Comparison of ENCODE assay signal across 1 cellular context in the genomic region with DNA sequence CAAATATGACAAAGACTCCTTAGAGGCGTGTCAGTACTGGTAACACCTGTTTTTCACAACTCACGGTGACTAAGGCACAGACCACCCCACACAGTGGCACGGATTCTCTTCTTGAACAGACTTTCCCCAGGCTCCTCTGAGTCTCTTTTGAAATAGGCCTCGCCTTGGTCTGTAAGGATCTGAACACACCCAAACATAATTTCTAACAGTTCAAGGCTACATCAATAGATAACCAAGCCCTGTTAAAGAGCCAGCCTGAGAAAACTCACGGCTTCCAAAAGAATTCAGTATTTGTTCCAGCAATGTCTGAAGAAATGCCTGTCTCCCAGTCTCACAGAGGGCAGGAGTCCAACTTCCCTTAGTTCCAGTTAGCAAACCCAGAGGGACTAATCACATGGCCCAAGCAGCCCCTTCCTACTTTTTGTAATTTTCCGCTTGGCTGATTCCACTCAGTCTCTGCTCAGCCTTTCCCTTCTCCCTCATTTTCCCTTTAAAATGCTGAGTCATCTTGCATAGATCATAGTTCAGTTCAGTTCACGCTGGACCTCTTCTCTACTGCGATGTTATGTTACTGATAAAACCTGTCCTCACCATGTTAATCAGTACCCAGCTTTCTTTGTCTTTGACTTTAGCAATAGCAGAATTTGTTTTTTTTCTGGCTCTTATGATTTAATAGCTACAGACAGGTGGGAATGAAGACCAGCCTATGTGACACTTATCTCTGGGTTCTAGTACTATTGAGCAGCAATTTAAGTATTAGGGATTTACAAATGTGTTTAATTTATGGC.
TF ChIP-seq lines count a peak whose summit lies in the region.

No MANE protein-coding gene starts in this region.

TF ChIP-seq in K562, 482 proteins besides CTCF, POLR2A, EP300 and RAD21 (continued from another document and continues in another):
- TF ChIP-seq CBX5 (IDR thresholded peaks at IDR 0.05; ENCODE audit: borderline replicate concordance, low read depth) (no peak; the same call in 1 of the 2 replicates), ZNF23 (CRISPR knock-in tag; IDR thresholded peaks at IDR 0.05) (no peak), CTBP1 (IDR thresholded peaks at IDR 0.05; ENCODE audit: borderline replicate concordance) (peak; percentile 75; the same call in 1 of the 2 replicates), ZC3H11A (IDR thresholded peaks at IDR 0.05; ENCODE audit: low read depth, low read length) (no peak), FOXK1 (CRISPR knock-in tag; IDR thresholded peaks at IDR 0.05; ENCODE audit: borderline replicate concordance) (no peak), TARDBP (IDR thresholded peaks at IDR 0.05) (no peak), SNRNP70 (optimal IDR thresholded peaks at IDR 0.05; ENCODE audit: low read depth, low read length) (no peak), ZSCAN29 (IDR thresholded peaks at IDR 0.05) (no peak), XRCC5 (IDR thresholded peaks at IDR 0.05; ENCODE audit: low read depth, low read length) (no peak), NFYB (IDR thresholded peaks at IDR 0.05; ENCODE audit: extremely low read depth, insufficient read length) (no peak), ZNF444 (CRISPR knock-in tag; IDR thresholded peaks at IDR 0.05) (no peak), CC2D1A (IDR thresholded peaks at IDR 0.05) (no peak), MBD2 (IDR thresholded peaks at IDR 0.05; ENCODE audit: borderline replicate concordance, low read depth) (no peak), ESRRB (CRISPR knock-in tag; IDR thresholded peaks at IDR 0.05; ENCODE audit: borderline replicate concordance) (no peak), FOXA1 (IDR thresholded peaks at IDR 0.05; ENCODE audit: borderline replicate concordance) (no peak), FOXP1 (CRISPR knock-in tag; IDR thresholded peaks at IDR 0.05) (no peak), TAF7 (tag; IDR thresholded peaks at IDR 0.05) (peak; percentile 92), STAT5A (IDR thresholded peaks at IDR 0.05; ENCODE audit: borderline replicate concordance, low read length) (no peak; the same call in 1 of the 2 replicates), KLF6 (CRISPR knock-in tag; IDR thresholded peaks at IDR 0.05; ENCODE audit: borderline replicate concordance) (0 out of 2 replicates have a peak, but pooled peaks have one; percentile 26), XRCC4 (IDR thresholded peaks at IDR 0.05; ENCODE audit: extremely low read depth, insufficient read depth, insufficient read length) (no peak), SRSF3 (IDR thresholded peaks at IDR 0.05; ENCODE audit: insufficient read depth, low read length) (no peak), ZNF785 (CRISPR knock-in tag; IDR thresholded peaks at IDR 0.05) (no peak), ZBTB49 (CRISPR knock-in tag; IDR thresholded peaks at IDR 0.05; ENCODE audit: borderline replicate concordance) (no peak), HEY1 (CRISPR knock-in tag; IDR thresholded peaks at IDR 0.05; ENCODE audit: borderline replicate concordance) (no peak), ZNF57 (CRISPR knock-in tag; IDR thresholded peaks at IDR 0.05) (no peak), PCBP2 (IDR thresholded peaks at IDR 0.05; ENCODE audit: low read depth, low read length, poor library complexity, severe bottlenecking) (no peak), MYC (IDR thresholded peaks at IDR 0.05; ENCODE audit: low read depth, low read length) (peak; percentile 67), MYC (CRISPR knock-in tag; IDR thresholded peaks at IDR 0.05; ENCODE audit: borderline replicate concordance, low read depth) (no peak), ZBTB7A (IDR thresholded peaks at IDR 0.05; ENCODE audit: borderline replicate concordance, control insufficient read depth, low read depth, low read length) (no peak), ZNF239 (CRISPR knock-in tag; IDR thresholded peaks at IDR 0.05) (no peak), ZNF324 (CRISPR knock-in tag; IDR thresholded peaks at IDR 0.05) (no peak), HMG20B (CRISPR knock-in tag; IDR thresholded peaks at IDR 0.05) (no peak), ETV5 (CRISPR knock-in tag; IDR thresholded peaks at IDR 0.05; ENCODE audit: low read depth) (no peak), CCAR2 (IDR thresholded peaks at IDR 0.05; ENCODE audit: low read depth, low read length) (no peak), ZFX (CRISPR knock-in tag; IDR thresholded peaks at IDR 0.05) (peak; percentile 58), DNMT1 (IDR thresholded peaks at IDR 0.05) (no peak), SMAD4 (CRISPR knock-in tag; conservative IDR thresholded peaks at IDR 0.05) (peak; percentile 78), FOXM1 (IDR thresholded peaks at IDR 0.05; ENCODE audit: low read depth) (peak; percentile 61; the same call in 1 of the 2 replicates), FOXM1 (CRISPR knock-in tag; IDR thresholded peaks at IDR 0.05; ENCODE audit: low read depth) (no peak), SIN3A (IDR thresholded peaks at IDR 0.05; ENCODE audit: borderline replicate concordance in 2 of 2, control insufficient read depth in 1 of 2, low read depth in 2 of 2, low read length in 2 of 2) (no peak), CREB3L1 (IDR thresholded peaks at IDR 0.05; ENCODE audit: borderline replicate concordance, low read depth) (peak; percentile 35; the same call in 1 of the 2 replicates), GATAD2A (IDR thresholded peaks at IDR 0.05) (peak; percentile 57), POLR2H (tag; IDR thresholded peaks at IDR 0.05; ENCODE audit: low read depth) (peak; percentile 55; the same call in 1 of the 2 replicates), RBM25 (IDR thresholded peaks at IDR 0.05; ENCODE audit: low read depth, low read length, severe bottlenecking) (no peak), KLF10 (CRISPR knock-in tag; IDR thresholded peaks at IDR 0.05) (no peak), ZNF717 (CRISPR knock-in tag; IDR thresholded peaks at IDR 0.05) (no peak), CBX1 (IDR thresholded peaks at IDR 0.05; ENCODE audit: low read depth) (no peak)
- TF ChIP-seq, protein P1, sequence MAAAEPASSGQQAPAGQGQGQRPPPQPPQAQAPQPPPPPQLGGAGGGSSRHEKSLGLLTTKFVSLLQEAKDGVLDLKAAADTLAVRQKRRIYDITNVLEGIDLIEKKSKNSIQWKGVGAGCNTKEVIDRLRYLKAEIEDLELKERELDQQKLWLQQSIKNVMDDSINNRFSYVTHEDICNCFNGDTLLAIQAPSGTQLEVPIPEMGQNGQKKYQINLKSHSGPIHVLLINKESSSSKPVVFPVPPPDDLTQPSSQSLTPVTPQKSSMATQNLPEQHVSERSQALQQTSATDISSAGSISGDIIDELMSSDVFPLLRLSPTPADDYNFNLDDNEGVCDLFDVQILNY (CRISPR knock-in tag; IDR thresholded peaks at IDR 0.05), result no peak
- TF ChIP-seq, protein P2, sequence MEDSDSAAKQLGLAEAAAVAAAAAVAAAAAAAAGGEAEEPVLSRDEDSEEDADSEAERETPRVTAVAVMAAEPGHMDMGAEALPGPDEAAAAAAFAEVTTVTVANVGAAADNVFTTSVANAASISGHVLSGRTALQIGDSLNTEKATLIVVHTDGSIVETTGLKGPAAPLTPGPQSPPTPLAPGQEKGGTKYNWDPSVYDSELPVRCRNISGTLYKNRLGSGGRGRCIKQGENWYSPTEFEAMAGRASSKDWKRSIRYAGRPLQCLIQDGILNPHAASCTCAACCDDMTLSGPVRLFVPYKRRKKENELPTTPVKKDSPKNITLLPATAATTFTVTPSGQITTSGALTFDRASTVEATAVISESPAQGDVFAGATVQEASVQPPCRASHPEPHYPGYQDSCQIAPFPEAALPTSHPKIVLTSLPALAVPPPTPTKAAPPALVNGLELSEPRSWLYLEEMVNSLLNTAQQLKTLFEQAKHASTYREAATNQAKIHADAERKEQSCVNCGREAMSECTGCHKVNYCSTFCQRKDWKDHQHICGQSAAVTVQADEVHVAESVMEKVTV (CRISPR knock-in tag; IDR thresholded peaks at IDR 0.05), result no peak
- TF ChIP-seq, protein P3, sequence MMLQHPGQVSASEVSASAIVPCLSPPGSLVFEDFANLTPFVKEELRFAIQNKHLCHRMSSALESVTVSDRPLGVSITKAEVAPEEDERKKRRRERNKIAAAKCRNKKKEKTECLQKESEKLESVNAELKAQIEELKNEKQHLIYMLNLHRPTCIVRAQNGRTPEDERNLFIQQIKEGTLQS (IDR thresholded peaks at IDR 0.05), result peak; percentile 87
- TF ChIP-seq, protein P3 (CRISPR knock-in tag; conservative IDR thresholded peaks at IDR 0.05), result 0 out of 2 replicates have a peak, but pooled peaks have one; percentile 47
- TF ChIP-seq, protein P4, sequence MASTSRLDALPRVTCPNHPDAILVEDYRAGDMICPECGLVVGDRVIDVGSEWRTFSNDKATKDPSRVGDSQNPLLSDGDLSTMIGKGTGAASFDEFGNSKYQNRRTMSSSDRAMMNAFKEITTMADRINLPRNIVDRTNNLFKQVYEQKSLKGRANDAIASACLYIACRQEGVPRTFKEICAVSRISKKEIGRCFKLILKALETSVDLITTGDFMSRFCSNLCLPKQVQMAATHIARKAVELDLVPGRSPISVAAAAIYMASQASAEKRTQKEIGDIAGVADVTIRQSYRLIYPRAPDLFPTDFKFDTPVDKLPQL (IDR thresholded peaks at IDR 0.05; ENCODE audit: extremely low read depth, insufficient read length), result no peak
- TF ChIP-seq, protein P5, sequence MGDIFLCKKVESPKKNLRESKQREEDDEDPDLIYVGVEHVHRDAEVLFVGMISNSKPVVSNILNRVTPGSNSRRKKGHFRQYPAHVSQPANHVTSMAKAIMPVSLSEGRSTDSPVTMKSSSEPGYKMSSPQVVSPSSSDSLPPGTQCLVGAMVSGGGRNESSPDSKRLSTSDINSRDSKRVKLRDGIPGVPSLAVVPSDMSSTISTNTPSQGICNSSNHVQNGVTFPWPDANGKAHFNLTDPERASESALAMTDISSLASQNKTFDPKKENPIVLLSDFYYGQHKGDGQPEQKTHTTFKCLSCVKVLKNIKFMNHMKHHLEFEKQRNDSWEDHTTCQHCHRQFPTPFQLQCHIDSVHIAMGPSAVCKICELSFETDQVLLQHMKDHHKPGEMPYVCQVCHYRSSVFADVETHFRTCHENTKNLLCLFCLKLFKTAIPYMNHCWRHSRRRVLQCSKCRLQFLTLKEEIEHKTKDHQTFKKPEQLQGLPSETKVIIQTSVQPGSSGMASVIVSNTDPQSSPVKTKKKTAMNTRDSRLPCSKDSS (IDR thresholded peaks at IDR 0.05; ENCODE audit: low read depth, partially characterized antibody), result no peak
- TF ChIP-seq, protein P6, sequence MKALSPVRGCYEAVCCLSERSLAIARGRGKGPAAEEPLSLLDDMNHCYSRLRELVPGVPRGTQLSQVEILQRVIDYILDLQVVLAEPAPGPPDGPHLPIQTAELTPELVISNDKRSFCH (CRISPR knock-in tag; IDR thresholded peaks at IDR 0.05), result no peak
- TF ChIP-seq, protein P6 (tag; IDR thresholded peaks at IDR 0.05), result peak; percentile 92
- TF ChIP-seq, protein P7, sequence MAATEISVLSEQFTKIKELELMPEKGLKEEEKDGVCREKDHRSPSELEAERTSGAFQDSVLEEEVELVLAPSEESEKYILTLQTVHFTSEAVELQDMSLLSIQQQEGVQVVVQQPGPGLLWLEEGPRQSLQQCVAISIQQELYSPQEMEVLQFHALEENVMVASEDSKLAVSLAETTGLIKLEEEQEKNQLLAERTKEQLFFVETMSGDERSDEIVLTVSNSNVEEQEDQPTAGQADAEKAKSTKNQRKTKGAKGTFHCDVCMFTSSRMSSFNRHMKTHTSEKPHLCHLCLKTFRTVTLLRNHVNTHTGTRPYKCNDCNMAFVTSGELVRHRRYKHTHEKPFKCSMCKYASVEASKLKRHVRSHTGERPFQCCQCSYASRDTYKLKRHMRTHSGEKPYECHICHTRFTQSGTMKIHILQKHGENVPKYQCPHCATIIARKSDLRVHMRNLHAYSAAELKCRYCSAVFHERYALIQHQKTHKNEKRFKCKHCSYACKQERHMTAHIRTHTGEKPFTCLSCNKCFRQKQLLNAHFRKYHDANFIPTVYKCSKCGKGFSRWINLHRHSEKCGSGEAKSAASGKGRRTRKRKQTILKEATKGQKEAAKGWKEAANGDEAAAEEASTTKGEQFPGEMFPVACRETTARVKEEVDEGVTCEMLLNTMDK (IDR thresholded peaks at IDR 0.05; ENCODE audit: borderline replicate concordance, insufficient read depth, low read depth, low read length, poor library complexity, severe bottlenecking), result no peak
